ENCODE assay signal across 1 cellular context in the genomic region with DNA sequence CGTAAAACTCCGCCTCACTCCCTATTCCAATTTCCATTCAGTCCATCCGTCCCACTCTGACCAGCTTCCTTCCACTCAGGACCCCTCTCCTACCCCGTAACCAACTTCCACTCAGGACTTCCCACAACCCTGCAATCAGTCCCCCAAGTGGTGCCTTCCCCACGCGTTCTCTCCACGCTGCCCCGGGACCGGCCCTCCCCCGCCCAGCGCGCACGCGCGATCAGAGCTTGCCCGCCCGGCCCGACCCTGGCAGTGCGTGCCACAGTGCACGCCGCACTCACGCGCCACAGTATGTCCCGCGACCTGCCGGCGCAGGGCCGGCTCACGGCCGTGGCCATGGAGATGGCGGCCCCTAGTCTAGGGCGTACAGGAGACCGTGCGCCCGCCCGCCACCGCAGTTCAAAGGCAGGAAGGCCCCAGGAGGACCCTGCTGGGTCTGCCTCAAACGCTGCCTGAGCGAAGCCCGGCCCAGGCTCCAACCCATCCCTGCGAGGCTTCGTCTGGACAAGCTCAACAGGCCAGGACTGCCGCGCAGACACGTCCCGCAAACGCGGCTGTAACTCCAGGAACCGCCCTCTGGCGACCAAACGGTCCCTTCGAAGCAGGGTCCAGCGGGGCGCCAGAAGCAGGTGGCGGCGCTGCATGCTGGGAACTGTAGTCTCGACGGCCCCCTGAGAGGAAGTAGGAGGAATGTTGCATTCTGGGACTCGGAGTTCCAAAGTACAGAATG.
A peak's percentile ranks its signal among the peaks of the same experiment; 100 is the strongest.
TF ChIP-seq lines count a peak whose summit lies in the region.

A gene with protein sequence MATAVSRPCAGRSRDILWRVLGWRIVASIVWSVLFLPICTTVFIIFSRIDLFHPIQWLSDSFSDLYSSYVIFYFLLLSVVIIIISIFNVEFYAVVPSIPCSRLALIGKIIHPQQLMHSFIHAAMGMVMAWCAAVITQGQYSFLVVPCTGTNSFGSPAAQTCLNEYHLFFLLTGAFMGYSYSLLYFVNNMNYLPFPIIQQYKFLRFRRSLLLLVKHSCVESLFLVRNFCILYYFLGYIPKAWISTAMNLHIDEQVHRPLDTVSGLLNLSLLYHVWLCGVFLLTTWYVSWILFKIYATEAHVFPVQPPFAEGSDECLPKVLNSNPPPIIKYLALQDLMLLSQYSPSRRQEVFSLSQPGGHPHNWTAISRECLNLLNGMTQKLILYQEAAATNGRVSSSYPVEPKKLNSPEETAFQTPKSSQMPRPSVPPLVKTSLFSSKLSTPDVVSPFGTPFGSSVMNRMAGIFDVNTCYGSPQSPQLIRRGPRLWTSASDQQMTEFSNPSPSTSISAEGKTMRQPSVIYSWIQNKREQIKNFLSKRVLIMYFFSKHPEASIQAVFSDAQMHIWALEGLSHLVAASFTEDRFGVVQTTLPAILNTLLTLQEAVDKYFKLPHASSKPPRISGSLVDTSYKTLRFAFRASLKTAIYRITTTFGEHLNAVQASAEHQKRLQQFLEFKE (minus strand): TSS at position 373 of the 730 bp plus-strand sequence. CDS start 35 bp downstream, at position 338.

TF ChIP-seq in H1, 55 proteins besides CTCF, POLR2A, EP300 and RAD21:
- TF ChIP-seq, protein P1, sequence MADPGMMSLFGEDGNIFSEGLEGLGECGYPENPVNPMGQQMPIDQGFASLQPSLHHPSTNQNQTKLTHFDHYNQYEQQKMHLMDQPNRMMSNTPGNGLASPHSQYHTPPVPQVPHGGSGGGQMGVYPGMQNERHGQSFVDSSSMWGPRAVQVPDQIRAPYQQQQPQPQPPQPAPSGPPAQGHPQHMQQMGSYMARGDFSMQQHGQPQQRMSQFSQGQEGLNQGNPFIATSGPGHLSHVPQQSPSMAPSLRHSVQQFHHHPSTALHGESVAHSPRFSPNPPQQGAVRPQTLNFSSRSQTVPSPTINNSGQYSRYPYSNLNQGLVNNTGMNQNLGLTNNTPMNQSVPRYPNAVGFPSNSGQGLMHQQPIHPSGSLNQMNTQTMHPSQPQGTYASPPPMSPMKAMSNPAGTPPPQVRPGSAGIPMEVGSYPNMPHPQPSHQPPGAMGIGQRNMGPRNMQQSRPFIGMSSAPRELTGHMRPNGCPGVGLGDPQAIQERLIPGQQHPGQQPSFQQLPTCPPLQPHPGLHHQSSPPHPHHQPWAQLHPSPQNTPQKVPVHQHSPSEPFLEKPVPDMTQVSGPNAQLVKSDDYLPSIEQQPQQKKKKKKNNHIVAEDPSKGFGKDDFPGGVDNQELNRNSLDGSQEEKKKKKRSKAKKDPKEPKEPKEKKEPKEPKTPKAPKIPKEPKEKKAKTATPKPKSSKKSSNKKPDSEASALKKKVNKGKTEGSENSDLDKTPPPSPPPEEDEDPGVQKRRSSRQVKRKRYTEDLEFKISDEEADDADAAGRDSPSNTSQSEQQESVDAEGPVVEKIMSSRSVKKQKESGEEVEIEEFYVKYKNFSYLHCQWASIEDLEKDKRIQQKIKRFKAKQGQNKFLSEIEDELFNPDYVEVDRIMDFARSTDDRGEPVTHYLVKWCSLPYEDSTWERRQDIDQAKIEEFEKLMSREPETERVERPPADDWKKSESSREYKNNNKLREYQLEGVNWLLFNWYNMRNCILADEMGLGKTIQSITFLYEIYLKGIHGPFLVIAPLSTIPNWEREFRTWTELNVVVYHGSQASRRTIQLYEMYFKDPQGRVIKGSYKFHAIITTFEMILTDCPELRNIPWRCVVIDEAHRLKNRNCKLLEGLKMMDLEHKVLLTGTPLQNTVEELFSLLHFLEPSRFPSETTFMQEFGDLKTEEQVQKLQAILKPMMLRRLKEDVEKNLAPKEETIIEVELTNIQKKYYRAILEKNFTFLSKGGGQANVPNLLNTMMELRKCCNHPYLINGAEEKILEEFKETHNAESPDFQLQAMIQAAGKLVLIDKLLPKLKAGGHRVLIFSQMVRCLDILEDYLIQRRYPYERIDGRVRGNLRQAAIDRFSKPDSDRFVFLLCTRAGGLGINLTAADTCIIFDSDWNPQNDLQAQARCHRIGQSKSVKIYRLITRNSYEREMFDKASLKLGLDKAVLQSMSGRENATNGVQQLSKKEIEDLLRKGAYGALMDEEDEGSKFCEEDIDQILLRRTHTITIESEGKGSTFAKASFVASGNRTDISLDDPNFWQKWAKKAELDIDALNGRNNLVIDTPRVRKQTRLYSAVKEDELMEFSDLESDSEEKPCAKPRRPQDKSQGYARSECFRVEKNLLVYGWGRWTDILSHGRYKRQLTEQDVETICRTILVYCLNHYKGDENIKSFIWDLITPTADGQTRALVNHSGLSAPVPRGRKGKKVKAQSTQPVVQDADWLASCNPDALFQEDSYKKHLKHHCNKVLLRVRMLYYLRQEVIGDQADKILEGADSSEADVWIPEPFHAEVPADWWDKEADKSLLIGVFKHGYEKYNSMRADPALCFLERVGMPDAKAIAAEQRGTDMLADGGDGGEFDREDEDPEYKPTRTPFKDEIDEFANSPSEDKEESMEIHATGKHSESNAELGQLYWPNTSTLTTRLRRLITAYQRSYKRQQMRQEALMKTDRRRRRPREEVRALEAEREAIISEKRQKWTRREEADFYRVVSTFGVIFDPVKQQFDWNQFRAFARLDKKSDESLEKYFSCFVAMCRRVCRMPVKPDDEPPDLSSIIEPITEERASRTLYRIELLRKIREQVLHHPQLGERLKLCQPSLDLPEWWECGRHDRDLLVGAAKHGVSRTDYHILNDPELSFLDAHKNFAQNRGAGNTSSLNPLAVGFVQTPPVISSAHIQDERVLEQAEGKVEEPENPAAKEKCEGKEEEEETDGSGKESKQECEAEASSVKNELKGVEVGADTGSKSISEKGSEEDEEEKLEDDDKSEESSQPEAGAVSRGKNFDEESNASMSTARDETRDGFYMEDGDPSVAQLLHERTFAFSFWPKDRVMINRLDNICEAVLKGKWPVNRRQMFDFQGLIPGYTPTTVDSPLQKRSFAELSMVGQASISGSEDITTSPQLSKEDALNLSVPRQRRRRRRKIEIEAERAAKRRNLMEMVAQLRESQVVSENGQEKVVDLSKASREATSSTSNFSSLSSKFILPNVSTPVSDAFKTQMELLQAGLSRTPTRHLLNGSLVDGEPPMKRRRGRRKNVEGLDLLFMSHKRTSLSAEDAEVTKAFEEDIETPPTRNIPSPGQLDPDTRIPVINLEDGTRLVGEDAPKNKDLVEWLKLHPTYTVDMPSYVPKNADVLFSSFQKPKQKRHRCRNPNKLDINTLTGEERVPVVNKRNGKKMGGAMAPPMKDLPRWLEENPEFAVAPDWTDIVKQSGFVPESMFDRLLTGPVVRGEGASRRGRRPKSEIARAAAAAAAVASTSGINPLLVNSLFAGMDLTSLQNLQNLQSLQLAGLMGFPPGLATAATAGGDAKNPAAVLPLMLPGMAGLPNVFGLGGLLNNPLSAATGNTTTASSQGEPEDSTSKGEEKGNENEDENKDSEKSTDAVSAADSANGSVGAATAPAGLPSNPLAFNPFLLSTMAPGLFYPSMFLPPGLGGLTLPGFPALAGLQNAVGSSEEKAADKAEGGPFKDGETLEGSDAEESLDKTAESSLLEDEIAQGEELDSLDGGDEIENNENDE (IDR thresholded peaks at IDR 0.05; ENCODE audit: insufficient replicate concordance, low read length): no peak
- TF ChIP-seq SIN3A (conservative IDR thresholded peaks at IDR 0.05 in 1 of 2, IDR thresholded peaks at IDR 0.05 in 1 of 2; ENCODE audit: low read depth in 1 of 2, low read length in 2 of 2): peak in 1 of 2 experiments; percentile 77; a peak in 2 of 4 replicates
- peak; percentile 1 for TF ChIP-seq NANOG (IDR thresholded peaks at IDR 0.05; ENCODE audit: insufficient read depth, low read depth, low read length, poor library complexity, severe bottlenecking)
- no peak for TF ChIP-seq SIRT6 (IDR thresholded peaks at IDR 0.05; ENCODE audit: low read length)
- 0 out of 4 replicates have a peak, but pooled peaks of 1 of the 2 experiments have one; percentile 75 for TF ChIP-seq HDAC2 (IDR thresholded peaks at IDR 0.05; ENCODE audit: borderline replicate concordance in 1 of 2, low read depth in 2 of 2, low read length in 2 of 2)
- TF ChIP-seq BCL11A (IDR thresholded peaks at IDR 0.05; ENCODE audit: low read depth in 2 of 2, low read length in 2 of 2): no peak
- TF ChIP-seq CHD1 (IDR thresholded peaks at IDR 0.05; ENCODE audit: low read depth, low read length): no peak
- 0 out of 2 replicates have a peak, but pooled peaks have one; percentile 7 for TF ChIP-seq CHD2 (IDR thresholded peaks at IDR 0.05; ENCODE audit: low read length)
- no peak for TF ChIP-seq CBX5 (IDR thresholded peaks at IDR 0.05; ENCODE audit: low read depth, low read length)
- TF ChIP-seq SP4 (IDR thresholded peaks at IDR 0.05; ENCODE audit: low read length): peak; percentile 98
- TF ChIP-seq CTBP2 (IDR thresholded peaks at IDR 0.05; ENCODE audit: borderline replicate concordance, insufficient read depth, insufficient read length, low read length): peak; percentile 71
- no peak for TF ChIP-seq BRCA1 (IDR thresholded peaks at IDR 0.05; ENCODE audit: low read depth, low read length)
- no peak for TF ChIP-seq GTF2F1 (IDR thresholded peaks at IDR 0.05; ENCODE audit: borderline replicate concordance, low read depth, low read length)
- TF ChIP-seq SIX5 (IDR thresholded peaks at IDR 0.05; ENCODE audit: low read depth, low read length): peak; percentile 99; the same call in 1 of the 2 replicates
- TF ChIP-seq KDM4A (IDR thresholded peaks at IDR 0.05; ENCODE audit: low read depth, low read length, severe bottlenecking): peak; percentile 71
- peak; percentile 12 for TF ChIP-seq TAF7 (optimal IDR thresholded peaks at IDR 0.05; ENCODE audit: borderline replicate concordance, low read depth, low read length)
- 0 out of 2 replicates have a peak, but pooled peaks have one; percentile 47 for TF ChIP-seq SP1 (IDR thresholded peaks at IDR 0.05; ENCODE audit: low read depth, low read length)
- TF ChIP-seq POLR2AphosphoS5 (IDR thresholded peaks at IDR 0.05; ENCODE audit: low read depth, low read length): peak; percentile 68; the same call in 1 of the 2 replicates
- TF ChIP-seq, protein P2, sequence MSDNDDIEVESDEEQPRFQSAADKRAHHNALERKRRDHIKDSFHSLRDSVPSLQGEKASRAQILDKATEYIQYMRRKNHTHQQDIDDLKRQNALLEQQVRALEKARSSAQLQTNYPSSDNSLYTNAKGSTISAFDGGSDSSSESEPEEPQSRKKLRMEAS (IDR thresholded peaks at IDR 0.05): peak; percentile 75; the same call in 1 of the 2 replicates
- TF ChIP-seq NRF1 (IDR thresholded peaks at IDR 0.05; ENCODE audit: low read depth, low read length): no peak
- TF ChIP-seq BACH1 (IDR thresholded peaks at IDR 0.05; ENCODE audit: low read length): peak; percentile 69
- TF ChIP-seq RBBP5 (IDR thresholded peaks at IDR 0.05; ENCODE audit: borderline replicate concordance, low read depth, low read length): peak; percentile 76; the same call in 1 of the 2 replicates
- TF ChIP-seq, protein P3, sequence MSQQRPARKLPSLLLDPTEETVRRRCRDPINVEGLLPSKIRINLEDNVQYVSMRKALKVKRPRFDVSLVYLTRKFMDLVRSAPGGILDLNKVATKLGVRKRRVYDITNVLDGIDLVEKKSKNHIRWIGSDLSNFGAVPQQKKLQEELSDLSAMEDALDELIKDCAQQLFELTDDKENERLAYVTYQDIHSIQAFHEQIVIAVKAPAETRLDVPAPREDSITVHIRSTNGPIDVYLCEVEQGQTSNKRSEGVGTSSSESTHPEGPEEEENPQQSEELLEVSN (IDR thresholded peaks at IDR 0.05): peak; percentile 69
- TF ChIP-seq TAF1 (IDR thresholded peaks at IDR 0.05; ENCODE audit: low read depth, low read length): peak; percentile 80; the same call in 1 of the 2 replicates
- peak; percentile 80 for TF ChIP-seq TEAD4 (IDR thresholded peaks at IDR 0.05; ENCODE audit: low read depth, low read length)
- TF ChIP-seq TBP (IDR thresholded peaks at IDR 0.05; ENCODE audit: low read depth, low read length): peak; percentile 46; the same call in 1 of the 2 replicates
- 0 out of 2 replicates have a peak, but pooled peaks have one; percentile 5 for TF ChIP-seq TCF12 (IDR thresholded peaks at IDR 0.05; ENCODE audit: low read depth, low read length)
- peak; percentile 92 for TF ChIP-seq ASH2L (IDR thresholded peaks at IDR 0.05; ENCODE audit: low read length)
- TF ChIP-seq SP2 (IDR thresholded peaks at IDR 0.05; ENCODE audit: low read length): no peak
- TF ChIP-seq, protein P4, sequence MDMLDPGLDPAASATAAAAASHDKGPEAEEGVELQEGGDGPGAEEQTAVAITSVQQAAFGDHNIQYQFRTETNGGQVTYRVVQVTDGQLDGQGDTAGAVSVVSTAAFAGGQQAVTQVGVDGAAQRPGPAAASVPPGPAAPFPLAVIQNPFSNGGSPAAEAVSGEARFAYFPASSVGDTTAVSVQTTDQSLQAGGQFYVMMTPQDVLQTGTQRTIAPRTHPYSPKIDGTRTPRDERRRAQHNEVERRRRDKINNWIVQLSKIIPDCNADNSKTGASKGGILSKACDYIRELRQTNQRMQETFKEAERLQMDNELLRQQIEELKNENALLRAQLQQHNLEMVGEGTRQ (IDR thresholded peaks at IDR 0.05; ENCODE audit: low read length): no peak
- TF ChIP-seq CREB1 (IDR thresholded peaks at IDR 0.05): peak; percentile 15
- peak; percentile 80 for TF ChIP-seq PHF8 (conservative IDR thresholded peaks at IDR 0.05; ENCODE audit: low read depth, low read length)
